8 cellular contexts compared by ENCODE assay signal in the genomic region with DNA sequence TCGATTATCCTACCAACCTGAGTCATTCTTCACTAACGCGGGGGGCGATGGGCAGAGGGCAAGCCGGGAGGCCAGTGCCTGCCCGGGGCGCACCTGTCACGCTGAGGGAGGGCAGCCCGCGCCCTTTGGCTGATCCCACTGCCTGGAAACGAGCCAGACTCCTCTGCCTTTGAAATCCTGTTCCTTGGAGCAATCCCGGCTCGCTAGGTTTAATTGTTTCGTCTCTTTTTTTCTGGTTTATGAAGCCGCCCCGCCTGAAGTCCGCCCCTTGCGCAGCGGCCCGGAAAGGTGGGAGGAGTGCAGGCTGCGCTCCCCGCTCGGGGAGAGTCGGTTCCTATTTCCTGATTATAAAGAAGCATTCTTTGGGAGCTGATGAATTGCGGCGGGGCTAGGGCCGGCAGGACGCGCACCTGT.
DNase-seq lines count a peak whose midpoint lies in the region; ATAC-seq lines count a peak whose summit lies in the region.

No MANE protein-coding gene starts in this region.

- H3K4me3 ChIP-seq in iPS-18c (ENCODE audit: insufficient read depth, low read depth, low read length), result peak overlapping the region; percentile 39

- DNase-seq in activated CD4-positive, alpha-beta T cell treated with anti-CD3 and anti-CD28 coated beads for 36 hours, result peak; percentile 47
- no peak for DNase-seq in activated CD4-positive, alpha-beta T cell treated with anti-CD3 and anti-CD28 coated beads for 1 hour
- DNase-seq in NCI-H146 treated with DMSO at 0.1 percent for 48 hours (lab: John Stamatoyannopoulos, UW; ENCODE audit: unreplicated experiment) (peak; percentile 71), activated T-cell treated with anti-CD3 and anti-CD28 coated beads for 24 hours (ENCODE audit: low read depth) (peak; percentile 2), hippocampal formation (lab: John Stamatoyannopoulos, UW) (no peak), foreskin melanocyte (no peak)
- peak; percentile 43 for DNase-seq in stimulated activated CD8-positive, alpha-beta memory T cell treated with anti-CD3 and anti-CD28 coated beads, Interleukin-4, amount 100 ng/mL, for 48 hours

- H3K4me1 Mint-ChIP-seq in activated CD4-positive, alpha-beta T cell treated with anti-CD3 and anti-CD28 coated beads for 36 hours, result peaks cover 33% of the 10 kb centered on the region

- no peaks in the 10 kb centered on the region for H3K27me3 Mint-ChIP-seq in activated CD4-positive, alpha-beta T cell treated with anti-CD3 and anti-CD28 coated beads for 36 hours

- peak overlapping the region; percentile 89 for H3K27ac Mint-ChIP-seq in activated CD4-positive, alpha-beta T cell treated with anti-CD3 and anti-CD28 coated beads for 36 hours

- CTCF ChIA-PET in activated CD4-positive, alpha-beta T cell treated with anti-CD3 and anti-CD28 coated beads for 36 hours (lab: Charles Lee), result no interaction called here

- peaks cover 6% of the 10 kb centered on the region for H3K9me3 Mint-ChIP-seq in activated CD4-positive, alpha-beta T cell treated with anti-CD3 and anti-CD28 coated beads for 36 hours (ENCODE audit: low read depth)

- peak; percentile 30 for ATAC-seq in activated CD4-positive, alpha-beta T cell treated with anti-CD3 and anti-CD28 coated beads for 36 hours

- POLR2A ChIA-PET in activated CD4-positive, alpha-beta T cell treated with anti-CD3 and anti-CD28 coated beads for 36 hours (lab: Charles Lee), result no interaction called here

- intact Hi-C loops in activated CD4-positive, alpha-beta T cell treated with anti-CD3 and anti-CD28 coated beads for 36 hours (cut with DNase I, micrococcal nuclease), result loop anchor here (5.0 to 10.0 kb wide), 3 partner anchors 241 to 351 kb away; no protein-coding TSS in a partner anchor

- H3K36me3 Mint-ChIP-seq in activated CD4-positive, alpha-beta T cell treated with anti-CD3 and anti-CD28 coated beads for 36 hours (ENCODE audit: low read depth), result peaks cover 1% of the 10 kb centered on the region

- H3K4me3 Mint-ChIP-seq in activated CD4-positive, alpha-beta T cell treated with anti-CD3 and anti-CD28 coated beads for 36 hours, result peak overlapping the region; percentile 77

- H3K9me3 ChIP-seq in iPS-18c (ENCODE audit: control insufficient read depth, insufficient read depth, low read length), result no peaks in the 10 kb centered on the region

Comparison
In these comparisons a context has a peak if more than half of its experiments do, and no peak if none do; other contexts are left out.
1. DNase-seq: peak in activated CD4-positive, alpha-beta T cell treated with anti-CD3 and anti-CD28 coated beads for 36 hours (single experiment), NCI-H146 treated with DMSO at 0.1 percent for 48 hours (single experiment), activated T-cell treated with anti-CD3 and anti-CD28 coated beads for 24 hours (single experiment) and stimulated activated CD8-positive, alpha-beta memory T cell treated with anti-CD3 and anti-CD28 coated beads, Interleukin-4, amount 100 ng/mL, for 48 hours (single experiment); none in activated CD4-positive, alpha-beta T cell treated with anti-CD3 and anti-CD28 coated beads for 1 hour (single experiment), hippocampal formation (0 of 2) and foreskin melanocyte (single experiment).